8 cellular contexts compared by ENCODE assay signal in the genomic region with DNA sequence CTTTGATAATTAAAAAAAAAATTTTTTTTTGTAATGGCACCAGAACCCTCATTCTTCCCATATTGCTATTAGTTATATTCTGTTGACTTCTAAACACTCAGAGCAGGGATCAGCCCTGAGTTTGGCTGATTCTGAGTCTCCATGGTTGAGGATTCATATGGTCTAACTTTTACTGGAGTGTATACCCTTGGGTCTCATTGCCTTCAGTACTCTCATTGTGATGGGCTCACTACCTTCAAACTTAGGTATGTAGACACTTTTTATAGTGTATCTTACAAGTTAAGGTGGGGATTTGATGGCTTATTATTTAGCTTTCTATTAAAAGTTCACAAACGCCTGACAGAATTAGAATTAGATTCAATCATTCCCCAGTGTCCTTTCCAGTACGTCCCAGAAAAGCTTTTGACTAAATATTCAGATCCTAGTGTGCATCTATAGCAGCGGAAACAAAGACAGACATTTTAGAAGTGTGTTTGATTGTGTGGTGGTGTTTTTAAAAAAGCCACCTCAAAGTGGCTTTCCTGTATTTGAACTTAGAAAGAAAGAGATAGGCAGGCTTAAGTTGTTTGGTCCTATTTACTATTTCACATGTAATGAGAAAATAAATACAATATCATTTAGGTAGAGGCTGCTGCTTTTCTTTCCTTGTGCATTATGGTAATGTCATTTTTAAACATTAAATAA. TPM values are rescaled to one million over a fixed set of nuclear protein-coding genes. Genes with fewer than 3 reads are reported as not detected.
DNase-seq lines count a peak whose midpoint lies in the region; ATAC-seq and TF ChIP-seq lines count a peak whose summit lies in the region.

No MANE protein-coding gene starts in this region.

- H3K4me1 ChIP-seq in lower lobe of right lung, result peaks cover 55% of the 10 kb centered on the region
- H3K4me1 ChIP-seq in testis, result peaks cover 29% of the 10 kb centered on the region

- H3K36me3 Mint-ChIP-seq in activated CD4-positive, alpha-beta T cell treated with anti-CD3 and anti-CD28 coated beads, Interleukin-2, amount 10 ng/mL, durations not matched to agents 24 days and 14 days (ENCODE audit: low read depth), result peaks cover 18% of the 10 kb centered on the region

- no peak for TF ChIP-seq POLR2A in testis (IDR thresholded peaks at IDR 0.05)

- H3K4me3 Mint-ChIP-seq in activated CD4-positive, alpha-beta T cell treated with anti-CD3 and anti-CD28 coated beads, Interleukin-2, amount 10 ng/mL, durations not matched to agents 24 days and 14 days, result peak overlapping the region; percentile 90

- H3K27ac ChIP-seq in lower lobe of right lung (peak overlapping the region; percentile 80), testis (peak overlapping the region; percentile 87 to 92)

- H3K27ac Mint-ChIP-seq in activated CD4-positive, alpha-beta T cell treated with anti-CD3 and anti-CD28 coated beads, Interleukin-2, amount 10 ng/mL, durations not matched to agents 24 days and 14 days, result peak overlapping the region; percentile 92

- H3K27me3 ChIP-seq in lower lobe of right lung (ENCODE audit: low read depth) (no peaks in the 10 kb centered on the region), testis (no peaks in the 10 kb centered on the region)

- H3K36me3 ChIP-seq in lower lobe of right lung (peaks cover 10% of the 10 kb centered on the region), testis (ENCODE audit: low read depth, missing control alignments) (no peaks in the 10 kb centered on the region)

- H3K27me3 Mint-ChIP-seq in activated CD4-positive, alpha-beta T cell treated with anti-CD3 and anti-CD28 coated beads, Interleukin-2, amount 10 ng/mL, durations not matched to agents 24 days and 14 days, result no peaks in the 10 kb centered on the region

- WGBS in testis, 2 donors, result 29 to 35% methylated on average over 3 of the region's 3 CpGs

- H3K4me1 Mint-ChIP-seq in activated CD4-positive, alpha-beta T cell treated with anti-CD3 and anti-CD28 coated beads, Interleukin-2, amount 10 ng/mL, durations not matched to agents 24 days and 14 days, result peaks cover 37% of the 10 kb centered on the region

- no peaks in the 10 kb centered on the region for H3K9me3 Mint-ChIP-seq in activated CD4-positive, alpha-beta T cell treated with anti-CD3 and anti-CD28 coated beads, Interleukin-2, amount 10 ng/mL, durations not matched to agents 24 days and 14 days

- peak; percentile 62 for DNase-seq in activated CD4-positive, alpha-beta T cell treated with anti-CD3 and anti-CD28 coated beads, Interleukin-2, amount 10 ng/mL, durations not matched to agents 24 days and 14 days
- DNase-seq in activated CD4-positive, alpha-beta T cell treated with anti-CD3 and anti-CD28 coated beads, Interleukin-2, amount 50 U/mL, for 48 hours, result no peak
- DNase-seq in astrocyte of the hippocampus (ENCODE audit: low read depth, low spot score), result peak; percentile 22
- no peak for DNase-seq in lower lobe of right lung
- DNase-seq in testis, result no peak
- no peak for DNase-seq in NCI-H1092 (lab: John Stamatoyannopoulos, UW)
- DNase-seq in AG08396 (ENCODE audit: low spot score), result no peak
- no peak for DNase-seq in activated effector memory CD4-positive, alpha-beta T cell treated with Interleukin-2 at 50 U/mL for 16 hours

- no peak for TF ChIP-seq CTCF in lower lobe of right lung (IDR thresholded peaks at IDR 0.05)
- TF ChIP-seq CTCF in testis (IDR thresholded peaks at IDR 0.05), result no peak

- peak overlapping the region; percentile 38 for H3K4me3 ChIP-seq in lower lobe of right lung
- H3K4me3 ChIP-seq in testis, result peak overlapping the region in 1 of 2 donors; percentile 8

- no peak for ATAC-seq in lower lobe of right lung

- H3K9me3 ChIP-seq in lower lobe of right lung, result no peaks in the 10 kb centered on the region
- no peaks in the 10 kb centered on the region for H3K9me3 ChIP-seq in testis

- intact Hi-C loops in activated CD4-positive, alpha-beta T cell treated with anti-CD3 and anti-CD28 coated beads, Interleukin-2, amount 10 ng/mL, durations not matched to agents 24 days and 14 days (cut with micrococcal nuclease), result loop anchor here (1.0 to 10.0 kb wide), 6 partner anchors 9 to 369 kb away; a partner anchor contains a TSS
- intact Hi-C loops in lower lobe of right lung (cut with DNase I), result loop anchor here (10.0 kb wide), 1 partner anchor 49 kb away; no protein-coding TSS in a partner anchor
- intact Hi-C loops in testis (cut with DNase I; ENCODE audit: low total_unique reads), result loop anchor here (10.0 kb wide), 1 partner anchor 49 kb away; no protein-coding TSS in a partner anchor

RNA-seq across cellular contexts. Expression of a gene that starts 1.4 kb away (rescaled TPM):
- 203 and 204 TPM in 2 replicates for total RNA-seq in activated CD4-positive, alpha-beta T cell treated with anti-CD3 and anti-CD28 coated beads, Interleukin-2, amount 10 ng/mL, durations not matched to agents 24 days and 14 days
- 506 TPM for total RNA-seq in lower lobe of right lung
- total RNA-seq in testis, result 100 to 1,000 TPM; 422 to 494 TPM
- 136 TPM for polyA plus RNA-seq in testis (ENCODE audit: insufficient read depth, low read depth, low replicate concordance)

Comparison
In these comparisons a context has a peak if more than half of its experiments do, and no peak if none do; other contexts are left out.
1. DNase-seq: peak in activated CD4-positive, alpha-beta T cell treated with anti-CD3 and anti-CD28 coated beads, Interleukin-2, amount 10 ng/mL, durations not matched to agents 24 days and 14 days (single experiment) and astrocyte of the hippocampus (single experiment); none in activated CD4-positive, alpha-beta T cell treated with anti-CD3 and anti-CD28 coated beads, Interleukin-2, amount 50 U/mL, for 48 hours (0 of 2), lower lobe of right lung (single experiment), testis (single experiment), NCI-H1092 (single experiment), AG08396 (single experiment) and activated effector memory CD4-positive, alpha-beta T cell treated with Interleukin-2 at 50 U/mL for 16 hours (single experiment).